ENCODE assay signal across 14 cellular contexts in the genomic region with DNA sequence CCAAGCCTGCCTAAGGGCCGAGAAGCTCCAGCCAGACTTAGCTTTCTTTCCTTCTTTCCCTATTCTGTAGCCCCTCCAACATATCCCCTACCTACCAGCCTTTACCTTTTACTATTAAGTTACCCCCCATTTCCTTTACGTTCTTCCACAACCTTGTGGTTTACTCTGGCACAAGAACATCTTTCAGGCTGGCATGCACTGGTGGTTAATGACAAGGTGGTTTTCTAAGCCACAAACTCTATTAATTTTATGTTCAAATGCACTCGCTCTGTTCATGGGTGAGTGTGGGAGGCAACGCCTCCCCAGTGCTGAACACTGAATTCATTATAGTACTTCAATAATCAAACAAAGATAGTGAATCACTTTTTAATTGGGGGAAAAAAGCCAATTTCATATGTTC.
DNase-seq lines count a peak whose midpoint lies in the region; ATAC-seq, FAIRE-seq and TF ChIP-seq lines count a peak whose summit lies in the region.
"Had no signal": no experiment of that assay in that cellular context is flagged by ENCODE, and none has a peak within 500 bp of the region (broad histone marks: within the 10 kb centered on the region; RNA-seq: fewer than 3 reads in every experiment).

No MANE protein-coding gene starts in this region.

- H3K9me3 ChIP-seq in K562 (replicated peaks; ENCODE audit: control insufficient read depth, insufficient read depth, low read depth, low read length) (no peaks in the 10 kb centered on the region), endodermal cell (ENCODE audit: control insufficient read depth, low read length) (no peaks in the 10 kb centered on the region), thyroid gland (no peaks in the 10 kb centered on the region)
- H3K9me3 ChIP-seq: heart right ventricle had no signal

- H3K9me3 Mint-ChIP-seq in WTC11 (no peaks in the 10 kb centered on the region), endodermal cell (no peaks in the 10 kb centered on the region)
- H3K9me3 Mint-ChIP-seq: GM23338 had no signal

- in situ Hi-C loops in K562 (cut with MboI) = no loop called here

- TF ChIP-seq EP300 in K562 (IDR thresholded peaks at IDR 0.05; ENCODE audit: low read length) = no peak

- no peak overlapping the region for H3K27ac ChIP-seq in K562 (ENCODE audit: extremely low read depth, low read depth, low read length)
- no peak overlapping the region for H3K27ac ChIP-seq in endodermal cell (ENCODE audit: low read depth, low read length)
- H3K27ac ChIP-seq in thyroid gland = no peak overlapping the region

- POLR2A ChIA-PET in WTC11 (lab: Charles Lee) (no interaction called here), K562 (lab: Yijun Ruan, JAX) (interaction anchor here (1.2 kb wide), 1 partner anchor 8 kb away, joined by 3 read pairs; no protein-coding TSS in a partner anchor)

- H2AFZ ChIP-seq in K562 (ENCODE audit: low read depth, low read length) = no peak overlapping the region
- H2AFZ ChIP-seq: GM23338 had no signal

- H3K27ac Mint-ChIP-seq in WTC11 (peak overlapping the region; percentile 12; the same call in 1 of the 2 replicates), endodermal cell (no peak overlapping the region)
- H3K27ac Mint-ChIP-seq: GM23338, progenitor cell of endocrine pancreas had no signal

- no peak for ATAC-seq in WTC11
- ATAC-seq in K562 = no peak
- ATAC-seq: GM23338, heart right ventricle, SK-N-SH treated with all-trans-retinoic acid at 6 μM for 48 hours had no signal

- no peaks in the 10 kb centered on the region for H4K20me1 ChIP-seq in K562 (replicated peaks; ENCODE audit: control insufficient read depth, insufficient read depth, low read length)

- H3K4me3 ChIP-seq in K562 (no peak overlapping the region), endodermal cell (ENCODE audit: low read length) (no peak overlapping the region), thyroid gland (replicated peaks in 1 of 3) (no peak overlapping the region)
- H3K4me3 ChIP-seq: GM23338, heart right ventricle, lung had no signal

- TF ChIP-seq POLR2A in K562 (conservative IDR thresholded peaks at IDR 0.05) (no peak), thyroid gland (IDR thresholded peaks at IDR 0.05) (no peak)

- H3K9me1 ChIP-seq in K562 (ENCODE audit: control insufficient read depth, insufficient read depth, low read length) = no peaks in the 10 kb centered on the region

- no peak for TF ChIP-seq RAD21 in K562 (CRISPR knock-in tag; conservative IDR thresholded peaks at IDR 0.05 in 1 of 2, IDR thresholded peaks at IDR 0.05 in 1 of 2)

- WGBS in K562 (ENCODE audit: insufficient coverage, low coverage, missing lambda C conversion rate) = 3% methylated on average over 4 of the region's 4 CpGs
- 93 to 94% methylated on average over 3 to 4 of the region's 4 CpGs for WGBS in endodermal cell (ENCODE audit: insufficient coverage in 1 of 2, insufficient read length in 1 of 2), 2 experiments
- WGBS in thyroid gland, 2 donors = 84 to 97% methylated on average over 4 of the region's 4 CpGs

- H3K27me3 ChIP-seq in K562 (ENCODE audit: control insufficient read depth in 2 of 2, insufficient read depth in 2 of 2, low read length in 2 of 2) = peaks cover 44 to 75% of the 10 kb centered on the region in 2 experiments; a peak in 4 of 5 replicates
- H3K27me3 ChIP-seq in endodermal cell (ENCODE audit: control insufficient read depth, insufficient read depth, low read length, poor library complexity, severe bottlenecking) = no peaks in the 10 kb centered on the region
- H3K27me3 ChIP-seq in thyroid gland = no peaks in the 10 kb centered on the region
- H3K27me3 ChIP-seq: heart right ventricle had no signal

- peak; percentile 74 for FAIRE-seq in K562 (lab: Jason Lieb, UNC)

- H3K4me3 Mint-ChIP-seq in WTC11 (no peak overlapping the region), endodermal cell (no peak overlapping the region)
- H3K4me3 Mint-ChIP-seq: GM23338 had no signal

- DNase-seq in activated gamma-delta T cell treated with Interleukin-2 at 50 U/mL for 16 hours = peak; percentile 24
- no peak for DNase-seq in activated gamma-delta T cell (lab: John Stamatoyannopoulos, UW)
- DNase-seq in WTC11 (ENCODE audit: low spot score) = no peak
- no peak for DNase-seq in K562 (ENCODE audit: extremely low read depth in 1 of 4, low spot score in 3 of 4)
- DNase-seq in stimulated activated naive CD4-positive, alpha-beta T cell treated with Interleukin-2 at 50 U/mL for 16 hours (lab: John Stamatoyannopoulos, UW) = peak; percentile 60
- DNase-seq in endodermal cell = no peak
- DNase-seq in thyroid gland = no peak
- DNase-seq in HT-29 (ENCODE audit: low spot score) = no peak
- DNase-seq: heart right ventricle, NCI-H524 had no signal

- intact Hi-C loops in K562 (cut with micrococcal nuclease) = no loop called here
- intact Hi-C loops in thyroid gland (cut with DNase I) = no loop called here

- TF ChIP-seq CTCF in WTC11 (IDR thresholded peaks at IDR 0.05) = no peak
- no peak for TF ChIP-seq CTCF in K562 (IDR thresholded peaks at IDR 0.05 in 2 of 3, conservative IDR thresholded peaks at IDR 0.05 in 1 of 3; ENCODE audit: insufficient read depth in 2 of 3, low read depth in 1 of 3, low read length in 3 of 3)
- TF ChIP-seq CTCF in endodermal cell (conservative IDR thresholded peaks at IDR 0.05) = no peak
- no peak for TF ChIP-seq CTCF in thyroid gland (IDR thresholded peaks at IDR 0.05)

- H3K4me1 ChIP-seq in K562 (replicated peaks in 1 of 2; ENCODE audit: control insufficient read depth in 2 of 2, insufficient read depth in 2 of 2, low read length in 2 of 2) (no peaks in the 10 kb centered on the region), endodermal cell (ENCODE audit: control insufficient read depth, insufficient read depth, low read length) (no peaks in the 10 kb centered on the region), thyroid gland (peaks cover 6 to 20% of the 10 kb centered on the region in 2 donors)

- H3K4me2 ChIP-seq in K562 (ENCODE audit: insufficient read depth, low read length) = no peak overlapping the region
- H3K4me2 ChIP-seq: GM23338 had no signal

- CTCF ChIA-PET in WTC11 (lab: Charles Lee) (interaction anchor here (0.8 to 1.2 kb wide), 2 partner anchors 160 to 177 kb away, joined by 3 read pairs; a partner anchor contains a TSS), K562 (lab: Yijun Ruan, JAX; ENCODE audit: low intra/inter-chr PET ratio) (no interaction called here)

- H3K36me3 ChIP-seq in K562 (ENCODE audit: control insufficient read depth, insufficient read depth, low read length) (no peaks in the 10 kb centered on the region), endodermal cell (ENCODE audit: control insufficient read depth, insufficient read depth, low read length) (no peaks in the 10 kb centered on the region), thyroid gland (no peaks in the 10 kb centered on the region)
- H3K36me3 ChIP-seq: heart right ventricle had no signal

- H3K36me3 Mint-ChIP-seq in WTC11 (no peaks in the 10 kb centered on the region), endodermal cell (ENCODE audit: low read depth) (no peaks in the 10 kb centered on the region)

- H3K4me1 Mint-ChIP-seq in WTC11 (peaks cover 41% of the 10 kb centered on the region), endodermal cell (peaks cover 17% of the 10 kb centered on the region)

- H3K27me3 Mint-ChIP-seq in WTC11 (ENCODE audit: low read depth) (no peaks in the 10 kb centered on the region), endodermal cell (ENCODE audit: insufficient read depth) (no peaks in the 10 kb centered on the region)
- H3K27me3 Mint-ChIP-seq: progenitor cell of endocrine pancreas had no signal

- no peaks in the 10 kb centered on the region for H3K79me2 ChIP-seq in K562 (ENCODE audit: control insufficient read depth, insufficient read depth, low read length)

- no TSS peak for BruUV-seq in K562 (replicated peaks; lab: Mats Ljungman, UMichigan)

- H3K9ac ChIP-seq in K562 (ENCODE audit: insufficient read depth in 1 of 2, low read depth in 2 of 2, low read length in 2 of 2) (no peak overlapping the region), endodermal cell (ENCODE audit: extremely low read depth, low read length, poor library complexity, severe bottlenecking) (no peak overlapping the region)

TF ChIP-seq in WTC11, 78 proteins besides CTCF, POLR2A, EP300 and RAD21 (continues in another document):
- TF ChIP-seq, protein P1, sequence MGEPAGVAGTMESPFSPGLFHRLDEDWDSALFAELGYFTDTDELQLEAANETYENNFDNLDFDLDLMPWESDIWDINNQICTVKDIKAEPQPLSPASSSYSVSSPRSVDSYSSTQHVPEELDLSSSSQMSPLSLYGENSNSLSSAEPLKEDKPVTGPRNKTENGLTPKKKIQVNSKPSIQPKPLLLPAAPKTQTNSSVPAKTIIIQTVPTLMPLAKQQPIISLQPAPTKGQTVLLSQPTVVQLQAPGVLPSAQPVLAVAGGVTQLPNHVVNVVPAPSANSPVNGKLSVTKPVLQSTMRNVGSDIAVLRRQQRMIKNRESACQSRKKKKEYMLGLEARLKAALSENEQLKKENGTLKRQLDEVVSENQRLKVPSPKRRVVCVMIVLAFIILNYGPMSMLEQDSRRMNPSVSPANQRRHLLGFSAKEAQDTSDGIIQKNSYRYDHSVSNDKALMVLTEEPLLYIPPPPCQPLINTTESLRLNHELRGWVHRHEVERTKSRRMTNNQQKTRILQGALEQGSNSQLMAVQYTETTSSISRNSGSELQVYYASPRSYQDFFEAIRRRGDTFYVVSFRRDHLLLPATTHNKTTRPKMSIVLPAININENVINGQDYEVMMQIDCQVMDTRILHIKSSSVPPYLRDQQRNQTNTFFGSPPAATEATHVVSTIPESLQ (CRISPR knock-in tag; IDR thresholded peaks at IDR 0.05) = no peak
- TF ChIP-seq RELA (CRISPR knock-in tag; IDR thresholded peaks at IDR 0.05; ENCODE audit: borderline replicate concordance) (no peak), FOXK1 (CRISPR knock-in tag; IDR thresholded peaks at IDR 0.05) (no peak), SP1 (CRISPR knock-in tag; conservative IDR thresholded peaks at IDR 0.05) (no peak)

TF ChIP-seq in K562, 482 proteins besides CTCF, POLR2A, EP300 and RAD21:
- TF ChIP-seq LARP7 (IDR thresholded peaks at IDR 0.05) (no peak), ZNF584 (CRISPR knock-in tag; IDR thresholded peaks at IDR 0.05; ENCODE audit: low read depth) (no peak), ZNF586 (CRISPR knock-in tag; conservative IDR thresholded peaks at IDR 0.05) (no peak), TRIM24 (IDR thresholded peaks at IDR 0.05) (no peak), TOE1 (IDR thresholded peaks at IDR 0.05; ENCODE audit: borderline replicate concordance) (no peak), TOE1 (CRISPR knock-in tag; IDR thresholded peaks at IDR 0.05; ENCODE audit: borderline replicate concordance, low read depth) (no peak), SRSF7 (optimal IDR thresholded peaks at IDR 0.05; ENCODE audit: low read depth, low read length) (no peak)

Comparison
In these comparisons a context has a peak if more than half of its experiments do, and no peak if none do; other contexts are left out.
1. DNase-seq: peak in activated gamma-delta T cell treated with Interleukin-2 at 50 U/mL for 16 hours (single experiment) and stimulated activated naive CD4-positive, alpha-beta T cell treated with Interleukin-2 at 50 U/mL for 16 hours (single experiment); none in activated gamma-delta T cell (single experiment), WTC11 (single experiment), K562 (0 of 4), endodermal cell (single experiment), thyroid gland (0 of 2) and HT-29 (single experiment).